Comparison of ENCODE assay signal across 2 cellular contexts in the genomic region with DNA sequence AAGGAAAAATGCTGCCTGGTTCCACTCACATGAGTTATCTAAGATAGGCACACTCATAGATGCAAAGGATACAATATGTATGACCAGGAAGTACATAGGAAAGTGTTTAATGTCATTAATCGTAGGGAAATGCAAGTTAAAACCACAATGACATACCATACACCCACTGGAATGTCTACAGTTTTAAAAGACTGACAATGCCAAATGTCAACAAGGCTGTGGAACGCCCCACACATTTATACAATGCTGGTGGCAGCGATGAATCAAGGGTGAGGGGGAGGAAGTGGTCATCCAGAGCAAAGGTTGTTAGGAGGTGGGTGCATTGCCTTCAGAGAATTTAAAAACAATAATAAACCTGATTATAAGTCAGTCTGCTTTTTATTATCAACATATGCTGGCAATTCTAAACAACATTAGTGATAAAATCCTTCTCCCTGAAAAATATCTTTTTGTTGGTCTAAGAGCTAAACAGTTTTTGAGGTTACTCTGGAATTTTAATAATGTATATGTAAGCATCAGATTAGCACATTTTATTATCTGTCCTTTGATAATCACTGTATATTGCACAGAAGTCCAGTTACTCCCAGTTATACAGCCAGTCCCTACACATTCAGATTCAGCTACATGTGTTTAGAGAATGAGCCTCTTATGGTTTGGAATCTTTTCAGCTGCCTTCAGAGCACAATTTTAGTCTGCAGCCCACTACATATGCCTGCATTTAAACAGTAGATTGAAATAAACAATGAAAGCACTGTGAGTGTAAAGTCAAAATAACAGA.
TF ChIP-seq lines count a peak whose summit lies in the region.

No MANE protein-coding gene starts in this region.

TF ChIP-seq in IMR-90, 13 proteins besides CTCF, POLR2A, EP300 and RAD21:
- TF ChIP-seq RCOR1 (IDR thresholded peaks at IDR 0.05; ENCODE audit: insufficient replicate concordance, low read length), result no peak
- no peak for TF ChIP-seq NFE2L2 (IDR thresholded peaks at IDR 0.05; ENCODE audit: low read depth, low read length)
- no peak for TF ChIP-seq MAFK (IDR thresholded peaks at IDR 0.05; ENCODE audit: low read depth, low read length)
- no peak for TF ChIP-seq MAZ (IDR thresholded peaks at IDR 0.05; ENCODE audit: borderline replicate concordance, low read depth, low read length)
- TF ChIP-seq BHLHE40 (IDR thresholded peaks at IDR 0.05; ENCODE audit: low read depth, low read length), result peak; percentile 39; the same call in 1 of the 2 replicates
- TF ChIP-seq MXI1 (IDR thresholded peaks at IDR 0.05; ENCODE audit: borderline replicate concordance, low read depth, low read length), result no peak
- TF ChIP-seq SMC3 (IDR thresholded peaks at IDR 0.05; ENCODE audit: low read depth, low read length), result no peak
- TF ChIP-seq, protein P1, sequence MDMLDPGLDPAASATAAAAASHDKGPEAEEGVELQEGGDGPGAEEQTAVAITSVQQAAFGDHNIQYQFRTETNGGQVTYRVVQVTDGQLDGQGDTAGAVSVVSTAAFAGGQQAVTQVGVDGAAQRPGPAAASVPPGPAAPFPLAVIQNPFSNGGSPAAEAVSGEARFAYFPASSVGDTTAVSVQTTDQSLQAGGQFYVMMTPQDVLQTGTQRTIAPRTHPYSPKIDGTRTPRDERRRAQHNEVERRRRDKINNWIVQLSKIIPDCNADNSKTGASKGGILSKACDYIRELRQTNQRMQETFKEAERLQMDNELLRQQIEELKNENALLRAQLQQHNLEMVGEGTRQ (IDR thresholded peaks at IDR 0.05; ENCODE audit: low read depth, low read length), result no peak
- peak; percentile 4; the same call in 1 of the 2 replicates for TF ChIP-seq FOS (IDR thresholded peaks at IDR 0.05; ENCODE audit: low read depth, low read length)
TF ChIP-seq in IMR-90: peak in this region for 2.

TF ChIP-seq in K562, 482 proteins besides CTCF, POLR2A, EP300 and RAD21:
- TF ChIP-seq RUNX1 (IDR thresholded peaks at IDR 0.05; ENCODE audit: low read depth) (no peak), ELF1 (tag; IDR thresholded peaks at IDR 0.05) (0 out of 2 replicates have a peak, but pooled peaks have one; percentile 9)
TF ChIP-seq in K562: peak in this region for 1.
